In genomic region chr1:202154766-202155477, GRCh38 we compare ENCODE assay signal across 9 cellular contexts. TPM values are rescaled to one million over a fixed set of nuclear protein-coding genes. Genes with fewer than 3 reads are reported as not detected.
A peak's percentile ranks its signal among the peaks of the same experiment; 100 is the strongest.
DNase-seq lines count a peak whose midpoint lies in the region; ATAC-seq and TF ChIP-seq lines count a peak whose summit lies in the region.
"Had no signal": no experiment of that assay in that cellular context is flagged by ENCODE, and none has a peak within 500 bp of the region (broad histone marks: within the 10 kb centered on the region; RNA-seq: fewer than 3 reads in every experiment).

No MANE protein-coding gene starts in this region.

- BruUV-seq in Calu3 (replicated peaks; lab: Mats Ljungman, UMichigan) (no TSS peak), OCI-LY7 (replicated peaks; lab: Mats Ljungman, UMichigan) (no TSS peak)

- peaks cover 17% of the 10 kb centered on the region for H3K4me1 Mint-ChIP-seq in Calu3 (ENCODE audit: low read depth, unreplicated experiment)
- peaks cover 41% of the 10 kb centered on the region for H3K4me1 Mint-ChIP-seq in activated naive CD8-positive, alpha-beta T cell treated with anti-CD3 and anti-CD28 coated beads, Interleukin-2, amount 10 ng/mL, durations not matched to agents 7 days and 5 days

- peak; percentile 56 for DNase-seq in Calu3
- peak; percentile 38 for DNase-seq in HFF-Myc (ENCODE audit: extremely low read depth, low read depth)
- DNase-seq in OCI-LY7 (ENCODE audit: low spot score): peak; percentile 75
- peak; percentile 49 for DNase-seq in activated naive CD8-positive, alpha-beta T cell treated with anti-CD3 and anti-CD28 coated beads, Interleukin-2, amount 10 ng/mL, durations not matched to agents 7 days and 5 days
- peak; percentile 72 for DNase-seq in iPS DF 4.7 (ENCODE audit: extremely low read depth, low spot score)
- peak; percentile 53 for DNase-seq in stimulated activated CD4-positive, alpha-beta T cell treated with anti-CD3 and anti-CD28 coated beads, Interleukin-4, amount 100 ng/mL, for 24 hours
- DNase-seq in GOT3 (lab: John Stamatoyannopoulos, UW): no peak

- H3K9me2 ChIP-seq in OCI-LY7 (ENCODE audit: insufficient read depth, low read length): no peaks in the 10 kb centered on the region

- peaks cover 52% of the 10 kb centered on the region for H3K4me1 ChIP-seq in OCI-LY7 (ENCODE audit: insufficient read depth, low read length, poor library complexity, severe bottlenecking)
- H3K4me1 ChIP-seq: SJSA1 had no signal

- H3K27ac Mint-ChIP-seq in Calu3 (ENCODE audit: unreplicated experiment): peak overlapping the region; percentile 25
- peak overlapping the region; percentile 66 for H3K27ac Mint-ChIP-seq in activated naive CD8-positive, alpha-beta T cell treated with anti-CD3 and anti-CD28 coated beads, Interleukin-2, amount 10 ng/mL, durations not matched to agents 7 days and 5 days

- H3K9me3 ChIP-seq in OCI-LY7 (ENCODE audit: low read length): no peaks in the 10 kb centered on the region
- H3K9me3 ChIP-seq: SJSA1 had no signal

- TF ChIP-seq CTCF in Calu3 (IDR thresholded peaks at IDR 0.05; ENCODE audit: unreplicated experiment) (peak; percentile 22), HFF-Myc (IDR thresholded peaks at IDR 0.05; ENCODE audit: low read depth, low read length, missing control alignments) (peak; percentile 57), OCI-LY7 (conservative IDR thresholded peaks at IDR 0.05; ENCODE audit: low read length) (peak; percentile 88)

- peaks cover 10% of the 10 kb centered on the region for H3K27me3 Mint-ChIP-seq in Calu3 (ENCODE audit: unreplicated experiment)
- H3K27me3 Mint-ChIP-seq in activated naive CD8-positive, alpha-beta T cell treated with anti-CD3 and anti-CD28 coated beads, Interleukin-2, amount 10 ng/mL, durations not matched to agents 7 days and 5 days: no peaks in the 10 kb centered on the region

- peak; percentile 54 for ATAC-seq in activated naive CD8-positive, alpha-beta T cell treated with anti-CD3 and anti-CD28 coated beads, Interleukin-2, amount 10 ng/mL, durations not matched to agents 7 days and 5 days (ENCODE audit: low read depth)
- no peak for ATAC-seq in HG02678 (IDR thresholded peaks at IDR 0.05; ENCODE audit: unreplicated experiment)

- H3K36me3 ChIP-seq in OCI-LY7 (ENCODE audit: insufficient read depth, low read length): peaks cover 80% of the 10 kb centered on the region
- H3K36me3 ChIP-seq: SJSA1 had no signal

- H3K4me3 ChIP-seq in HFF-Myc (replicated peaks; ENCODE audit: low read depth, low read length): no peak overlapping the region
- no peak overlapping the region for H3K4me3 ChIP-seq in OCI-LY7 (ENCODE audit: low read depth, low read length, poor library complexity, severe bottlenecking)
- H3K4me3 ChIP-seq: SJSA1 had no signal

- POLR2A ChIA-PET in OCI-LY7 (lab: Charles Lee): interaction anchor here (0.5 to 1.7 kb wide), 6 partner anchors 9 to 827 kb away, joined by 3 to 7 read pairs (median 4); no protein-coding TSS in a partner anchor
- POLR2A ChIA-PET in activated naive CD8-positive, alpha-beta T cell treated with anti-CD3 and anti-CD28 coated beads, Interleukin-2, amount 10 ng/mL, durations not matched to agents 7 days and 5 days (lab: Charles Lee): interaction anchor here (0.8 to 3.4 kb wide), 7 partner anchors 8 to 35 kb away, joined by 3 to 18 read pairs (median 3); partner anchors contain the start of gene ARL8A

- intact Hi-C loops in Calu3 (cut with micrococcal nuclease; ENCODE audit: unreplicated experiment) (no loop called here), OCI-LY7 (cut with micrococcal nuclease; ENCODE audit: unreplicated experiment) (no loop called here)

- H4K20me1 ChIP-seq in OCI-LY7 (ENCODE audit: insufficient read depth, low read length): no peaks in the 10 kb centered on the region

- peak overlapping the region; percentile 10; the same call in 1 of the 2 replicates for H3K4me2 ChIP-seq in OCI-LY7 (ENCODE audit: low read length)

- peaks cover 22% of the 10 kb centered on the region; the same call in 1 of the 2 replicates for H3K79me2 ChIP-seq in OCI-LY7 (ENCODE audit: insufficient read depth, low read depth, low read length)

- peak overlapping the region; percentile 21 for H3K27ac ChIP-seq in OCI-LY7 (ENCODE audit: low read depth, low read length, poor library complexity, severe bottlenecking)
- H3K27ac ChIP-seq: SJSA1 had no signal

- no peaks in the 10 kb centered on the region for H3K36me3 Mint-ChIP-seq in Calu3 (ENCODE audit: insufficient read depth, unreplicated experiment)
- peaks cover 50% of the 10 kb centered on the region for H3K36me3 Mint-ChIP-seq in activated naive CD8-positive, alpha-beta T cell treated with anti-CD3 and anti-CD28 coated beads, Interleukin-2, amount 10 ng/mL, durations not matched to agents 7 days and 5 days

- H3K4me3 Mint-ChIP-seq in Calu3 (ENCODE audit: low read depth, unreplicated experiment): no peak overlapping the region
- H3K4me3 Mint-ChIP-seq in activated naive CD8-positive, alpha-beta T cell treated with anti-CD3 and anti-CD28 coated beads, Interleukin-2, amount 10 ng/mL, durations not matched to agents 7 days and 5 days: no peak overlapping the region

- H3K9me3 Mint-ChIP-seq in Calu3 (ENCODE audit: low read depth, unreplicated experiment): no peaks in the 10 kb centered on the region
- no peaks in the 10 kb centered on the region for H3K9me3 Mint-ChIP-seq in activated naive CD8-positive, alpha-beta T cell treated with anti-CD3 and anti-CD28 coated beads, Interleukin-2, amount 10 ng/mL, durations not matched to agents 7 days and 5 days

- CTCF ChIA-PET in Calu3 (lab: Charles Lee): interaction anchor here (0.8 to 1.7 kb wide), 8 partner anchors 9 to 565 kb away, joined by 3 to 5 read pairs (median 4); partner anchors contain the start of gene LGR6
- CTCF ChIA-PET in OCI-LY7 (lab: Charles Lee; ENCODE audit: unreplicated experiment): interaction anchor here (0.8 to 2.3 kb wide), 7 partner anchors 8 to 35 kb away, joined by 3 to 7 read pairs (median 6); partner anchors contain the start of gene ARL8A

- H2AFZ ChIP-seq in OCI-LY7 (ENCODE audit: low read length): no peak overlapping the region

RNA-seq across cellular contexts. Expression of gene PTPN7, which starts 5.5 kb away (rescaled TPM):
- total RNA-seq in Calu3 (2022): not detected in 2 replicates
- 54.2 and 67.5 TPM in 2 replicates for total RNA-seq in OCI-LY7 (2014; rRNA removed; shearing (Covaris generic))
- total RNA-seq in OCI-LY7 (2022): 79.1 and 83.1 TPM in 2 replicates
- 100 to 1,000 TPM; 172 to 181 TPM for total RNA-seq in activated naive CD8-positive, alpha-beta T cell treated with anti-CD3 and anti-CD28 coated beads, Interleukin-2, amount 10 ng/mL, durations not matched to agents 7 days and 5 days
- total RNA-seq: SJSA1 had no signal

RNA-seq across cellular contexts. Expression of gene ARL8A, which starts 10.4 kb away (rescaled TPM):
- total RNA-seq in Calu3 (2022) (64.1 and 66.9 TPM in 2 replicates), OCI-LY7 (2022) (44.6 and 46.1 TPM in 2 replicates)
- total RNA-seq in OCI-LY7 (2014; rRNA removed; shearing (Covaris generic)): 25.1 and 25.7 TPM in 2 replicates
- 10 to 100 TPM; 45.9 to 56.5 TPM for total RNA-seq in activated naive CD8-positive, alpha-beta T cell treated with anti-CD3 and anti-CD28 coated beads, Interleukin-2, amount 10 ng/mL, durations not matched to agents 7 days and 5 days

RNA-seq across cellular contexts. Expression of gene GPR37L1, which starts 32.2 kb away (rescaled TPM):
- total RNA-seq in Calu3 (2022) (0.12 and 0.22 TPM in 2 replicates), OCI-LY7 (2022) (not detected in 2 replicates)
- 0.03 TPM in 1 of 2 replicates, not detected in the other for total RNA-seq in OCI-LY7 (2014; rRNA removed; shearing (Covaris generic))
- not detected for total RNA-seq in activated naive CD8-positive, alpha-beta T cell treated with anti-CD3 and anti-CD28 coated beads, Interleukin-2, amount 10 ng/mL, durations not matched to agents 7 days and 5 days

RNA-seq across cellular contexts. Expression of gene LGR6, which starts 38.7 kb away (rescaled TPM):
- total RNA-seq in Calu3 (2022) (not detected in 2 replicates), OCI-LY7 (2022) (not detected in 2 replicates)
- total RNA-seq in OCI-LY7 (2014; rRNA removed; shearing (Covaris generic)): not detected in 2 replicates
- total RNA-seq in activated naive CD8-positive, alpha-beta T cell treated with anti-CD3 and anti-CD28 coated beads, Interleukin-2, amount 10 ng/mL, durations not matched to agents 7 days and 5 days: 1 to 10 TPM; 2.7 to 5.2 TPM
- total RNA-seq: SJSA1 had no signal

Comparison
In these comparisons a context has a peak if more than half of its experiments do, and no peak if none do; other contexts are left out.
1. CTCF ChIP-seq: peak in every context shown above with its lines; median percentile 88 in OCI-LY7; 57 in HFF-Myc; 22 in Calu3.
2. RNA of gene PTPN7, which starts 5.5 kb away (total RNA-seq): 172 to 181 TPM in activated naive CD8-positive, alpha-beta T cell treated with anti-CD3 and anti-CD28 coated beads, Interleukin-2, amount 10 ng/mL, durations not matched to agents 7 days and 5 days and 54.2 to 83.1 TPM in OCI-LY7; not detected in Calu3; every median in the first group is over 10 times any median in the second.